ENCODE assay signal across 8 cellular contexts in genomic region chr1:23367791-23368561, GRCh38. TPM values are rescaled to one million over a fixed set of nuclear protein-coding genes. Genes with fewer than 3 reads are reported as not detected.
DNase-seq lines count a peak whose midpoint lies in the region; ATAC-seq and TF ChIP-seq lines count a peak whose summit lies in the region.

No MANE protein-coding gene starts in this region.

- DNase-seq in GM10266 (ENCODE audit: extremely low spot score) (peak; percentile 97), NCI-H1092 treated with DMSO at 0.1 percent for 48 hours (lab: John Stamatoyannopoulos, UW) (peak; percentile 100), glomerular visceral epithelial cell (ENCODE audit: extremely low spot score) (peak; percentile 99), omental fat pad (ENCODE audit: low spot score) (peak; percentile 94), testis (peak; percentile 99)

- peaks cover 35% of the 10 kb centered on the region for H3K4me1 Mint-ChIP-seq in activated naive CD8-positive, alpha-beta T cell (ENCODE audit: low read depth)

- ATAC-seq in HG02623 (IDR thresholded peaks at IDR 0.05; ENCODE audit: unreplicated experiment) (peak; percentile 93), SK-N-SH treated with all-trans-retinoic acid at 6 μM for 48 hours (peak; percentile 92), omental fat pad (ENCODE audit: low FRiP score) (peak; percentile 94)

- no peaks in the 10 kb centered on the region for H3K27me3 Mint-ChIP-seq in activated naive CD8-positive, alpha-beta T cell

- H3K36me3 Mint-ChIP-seq in activated naive CD8-positive, alpha-beta T cell = peaks cover 18% of the 10 kb centered on the region

- H3K4me1 ChIP-seq in testis = peaks cover 40% of the 10 kb centered on the region

- peaks cover 1% of the 10 kb centered on the region for H3K9me3 Mint-ChIP-seq in activated naive CD8-positive, alpha-beta T cell (ENCODE audit: low read depth)

- no peaks in the 10 kb centered on the region for H3K9me3 ChIP-seq in testis

- H3K36me3 ChIP-seq in testis (ENCODE audit: low read depth, missing control alignments) = no peaks in the 10 kb centered on the region

- H3K4me3 ChIP-seq in testis = peak overlapping the region; percentile 94 to 96

- TF ChIP-seq POLR2A in testis (IDR thresholded peaks at IDR 0.05) = no peak

- H3K27me3 ChIP-seq in testis = no peaks in the 10 kb centered on the region

- TF ChIP-seq CTCF in GM10266 (IDR thresholded peaks at IDR 0.05; ENCODE audit: control insufficient read depth, insufficient read depth, low read depth, missing control alignments) = no peak
- no peak for TF ChIP-seq CTCF in omental fat pad (IDR thresholded peaks at IDR 0.05)
- TF ChIP-seq CTCF in testis (IDR thresholded peaks at IDR 0.05) = no peak

- peak overlapping the region; percentile 98 to 99 for H3K27ac ChIP-seq in testis

- intact Hi-C loops in testis (cut with DNase I; ENCODE audit: low total_unique reads) = no loop called here

- WGBS in testis, 2 donors = 2 to 9% methylated on average over 9 to 41 of the region's 41 CpGs

- peak overlapping the region; percentile 92 for H3K27ac Mint-ChIP-seq in activated naive CD8-positive, alpha-beta T cell

- H3K4me3 Mint-ChIP-seq in activated naive CD8-positive, alpha-beta T cell = peak overlapping the region; percentile 90

TF ChIP-seq in SK-N-SH treated with all-trans-retinoic acid at 6 μM for 48 hours, 23 proteins besides CTCF, POLR2A, EP300 and RAD21:
- TF ChIP-seq TSHZ2 (CRISPR knock-in tag; IDR thresholded peaks at IDR 0.05) = no peak
- no peak for TF ChIP-seq GLIS3 (CRISPR knock-in tag; IDR thresholded peaks at IDR 0.05)
- no peak for TF ChIP-seq ZFP3 (CRISPR knock-in tag; IDR thresholded peaks at IDR 0.05)
- TF ChIP-seq ZC3H10 (CRISPR knock-in tag; IDR thresholded peaks at IDR 0.05) = no peak
- no peak for TF ChIP-seq ZNF565 (CRISPR knock-in tag; conservative IDR thresholded peaks at IDR 0.05; ENCODE audit: low read depth)
- no peak for TF ChIP-seq RARB (CRISPR knock-in tag; IDR thresholded peaks at IDR 0.05)
- TF ChIP-seq TOX (CRISPR knock-in tag; IDR thresholded peaks at IDR 0.05; ENCODE audit: borderline replicate concordance) = no peak
- no peak for TF ChIP-seq ZNF70 (CRISPR knock-in tag; IDR thresholded peaks at IDR 0.05)
- TF ChIP-seq CSDC2 (CRISPR knock-in tag; IDR thresholded peaks at IDR 0.05) = no peak
- TF ChIP-seq ISL1 (CRISPR knock-in tag; IDR thresholded peaks at IDR 0.05) = no peak
- TF ChIP-seq BACH2 (CRISPR knock-in tag; IDR thresholded peaks at IDR 0.05; ENCODE audit: borderline replicate concordance) = no peak
- no peak for TF ChIP-seq POU6F1 (CRISPR knock-in tag; IDR thresholded peaks at IDR 0.05; ENCODE audit: borderline replicate concordance, low read depth)
- TF ChIP-seq SNAI2 (CRISPR knock-in tag; IDR thresholded peaks at IDR 0.05) = no peak
- TF ChIP-seq ESRRG (CRISPR knock-in tag; IDR thresholded peaks at IDR 0.05) = no peak
- no peak for TF ChIP-seq ZFP30 (CRISPR knock-in tag; IDR thresholded peaks at IDR 0.05)
- TF ChIP-seq CSRNP3 (CRISPR knock-in tag; IDR thresholded peaks at IDR 0.05) = no peak
- TF ChIP-seq CREB5 (CRISPR knock-in tag; IDR thresholded peaks at IDR 0.05; ENCODE audit: low read depth) = no peak

RNA-seq across cellular contexts. Expression of gene ZNF436, which starts 1.7 kb away (rescaled TPM):
- total RNA-seq in omental fat pad (10 to 100 TPM; 16.7 to 24.0 (median 18.4) TPM), testis (10 to 100 TPM; 26.7 to 29.0 TPM)
- polyA plus RNA-seq in testis (ENCODE audit: insufficient read depth, low read depth, low replicate concordance) = 24.6 TPM

RNA-seq across cellular contexts. Expression of gene HNRNPR, which starts 23.9 kb away (rescaled TPM):
- total RNA-seq in omental fat pad = 100 to 1,000 TPM in 1 of 4 donors, 10 to 100 TPM in 3; 70.7 to 101 (median 78.8) TPM
- 10 to 100 TPM; 93.8 to 95.8 TPM for total RNA-seq in testis
- polyA plus RNA-seq in testis (ENCODE audit: insufficient read depth, low read depth, low replicate concordance) = 89.6 TPM

RNA-seq across cellular contexts. Expression of gene TCEA3, which starts 56.6 kb away (rescaled TPM):
- total RNA-seq in omental fat pad (10 to 100 TPM in 1 of 4 donors, 1 to 10 TPM in 3; 5.0 to 13.2 (median 7.5) TPM), testis (10 to 100 TPM; 12.6 to 14.7 TPM)
- polyA plus RNA-seq in testis (ENCODE audit: insufficient read depth, low read depth, low replicate concordance) = 10.8 TPM

Comparison
In these comparisons a context has a peak if more than half of its experiments do, and no peak if none do; other contexts are left out.
1. Peak in every context shown above with its lines: DNase-seq, ATAC-seq, H3K4me3 ChIP-seq and H3K27ac ChIP-seq.